Comparison of ENCODE assay signal across 8 cellular contexts in the genomic region with DNA sequence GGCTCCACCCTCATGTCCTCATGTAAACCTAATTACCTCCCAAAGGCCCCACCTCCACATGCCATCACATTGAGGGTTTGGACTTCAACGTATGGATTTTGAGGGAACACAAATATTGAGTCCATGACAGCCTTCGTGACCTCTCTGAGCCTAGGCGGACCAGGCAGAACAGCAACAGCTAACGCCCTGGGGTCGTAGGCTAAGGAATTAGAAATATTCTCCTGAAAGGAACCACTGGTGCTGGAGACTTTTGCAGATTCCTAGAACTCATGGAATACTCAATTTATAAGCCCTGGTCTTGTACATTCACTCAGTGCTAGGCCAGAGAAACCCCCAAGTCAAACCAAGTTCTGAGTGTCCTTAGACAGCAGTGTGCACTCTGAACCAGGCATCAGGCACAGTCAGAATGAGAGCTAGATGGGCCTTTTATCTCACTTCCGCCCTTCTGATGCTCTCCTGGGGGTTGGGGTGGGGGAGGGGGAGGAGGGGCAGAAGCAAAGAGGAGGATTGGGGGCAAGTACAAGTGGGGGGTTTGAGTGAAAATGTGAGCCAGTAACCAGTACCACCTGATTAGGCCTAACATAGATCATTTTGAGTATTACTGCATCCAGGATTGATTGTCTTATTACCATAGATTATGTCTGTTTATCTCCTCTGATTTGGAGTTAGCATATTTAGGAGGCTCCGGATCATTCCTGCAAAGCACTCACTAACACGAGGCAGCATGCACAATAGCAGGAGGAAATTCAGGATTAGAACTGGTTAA.
A peak's percentile ranks its signal among the peaks of the same experiment; 100 is the strongest.
DNase-seq lines count a peak whose midpoint lies in the region; ATAC-seq and TF ChIP-seq lines count a peak whose summit lies in the region.

No MANE protein-coding gene starts in this region.

- H3K27me3 ChIP-seq in smooth muscle cell (ENCODE audit: low read depth) = no peaks in the 10 kb centered on the region

- WGBS in smooth muscle cell (ENCODE audit: low lambda C conversion rate) = 68% methylated on average over 8 of the region's 8 CpGs

- H3K4me3 ChIP-seq in smooth muscle cell = no peak overlapping the region

- DNase-seq in stimulated activated CD4-positive, alpha-beta T cell treated with anti-CD3 and anti-CD28 coated beads, Interleukin-1b, Interleukin-23, amount 100 ng/mL, for 48 hours = peak; percentile 33
- no peak for DNase-seq in stimulated activated CD4-positive, alpha-beta T cell treated with anti-CD3 and anti-CD28 coated beads, Interleukin-12 subunit alpha, Interleukin-12 subunit beta, amount 100 ng/mL, for 4 hours
- DNase-seq in activated naive CD8-positive, alpha-beta T cell treated with anti-CD3 and anti-CD28 coated beads for 36 hours = peak; percentile 25
- DNase-seq in smooth muscle cell (lab: John Stamatoyannopoulos, UW; ENCODE audit: unreplicated experiment) (no peak), NCI-H524 treated with DMSO at 0.1 percent for 48 hours (lab: John Stamatoyannopoulos, UW) (no peak), NCI-H226 (no peak)
- DNase-seq in stimulated activated CD4-positive, alpha-beta T cell treated with anti-CD3 and anti-CD28 coated beads, Interleukin-2, amount 100 ng/mL, for 48 hours = no peak

- no peaks in the 10 kb centered on the region for H3K36me3 ChIP-seq in smooth muscle cell (ENCODE audit: low read depth)

- peak overlapping the region; percentile 52 for H3K27ac Mint-ChIP-seq in activated naive CD8-positive, alpha-beta T cell treated with anti-CD3 and anti-CD28 coated beads for 36 hours

- no peaks in the 10 kb centered on the region for H3K79me2 ChIP-seq in smooth muscle cell (ENCODE audit: low read depth)

- H3K4me1 ChIP-seq in smooth muscle cell (ENCODE audit: low read depth) = peaks cover 4% of the 10 kb centered on the region

- H3K9me3 Mint-ChIP-seq in activated naive CD8-positive, alpha-beta T cell treated with anti-CD3 and anti-CD28 coated beads for 36 hours = no peaks in the 10 kb centered on the region

- H3K27ac ChIP-seq in smooth muscle cell (ENCODE audit: low read depth) = no peak overlapping the region

- no peaks in the 10 kb centered on the region for H3K9me3 ChIP-seq in smooth muscle cell (replicated peaks; ENCODE audit: low read depth)

- H3K9ac ChIP-seq in smooth muscle cell (ENCODE audit: low read depth) = no peak overlapping the region

- H3K4me2 ChIP-seq in smooth muscle cell = peak overlapping the region; percentile 52

- peak; percentile 97 for ATAC-seq in HG03097 (IDR thresholded peaks at IDR 0.05; ENCODE audit: low FRiP score, unreplicated experiment)

- no peaks in the 10 kb centered on the region for H3F3A ChIP-seq in smooth muscle cell (ENCODE audit: low read depth)

- TF ChIP-seq CTCF in smooth muscle cell (IDR thresholded peaks at IDR 0.05; ENCODE audit: borderline replicate concordance, insufficient read depth, poor library complexity, severe bottlenecking) = no peak

- H3K27me3 Mint-ChIP-seq in activated naive CD8-positive, alpha-beta T cell treated with anti-CD3 and anti-CD28 coated beads for 36 hours = no peaks in the 10 kb centered on the region

- H4K20me1 ChIP-seq in smooth muscle cell (ENCODE audit: low read depth) = no peaks in the 10 kb centered on the region

- peaks cover 27% of the 10 kb centered on the region for H3K4me1 Mint-ChIP-seq in activated naive CD8-positive, alpha-beta T cell treated with anti-CD3 and anti-CD28 coated beads for 36 hours

- H3K4me3 Mint-ChIP-seq in activated naive CD8-positive, alpha-beta T cell treated with anti-CD3 and anti-CD28 coated beads for 36 hours = no peak overlapping the region

- no peak overlapping the region for H2AFZ ChIP-seq in smooth muscle cell (ENCODE audit: low read depth)

- peaks cover 7% of the 10 kb centered on the region for H3K36me3 Mint-ChIP-seq in activated naive CD8-positive, alpha-beta T cell treated with anti-CD3 and anti-CD28 coated beads for 36 hours

Comparison
In these comparisons a context has a peak if more than half of its experiments do, and no peak if none do; other contexts are left out.
1. DNase-seq: peak in stimulated activated CD4-positive, alpha-beta T cell treated with anti-CD3 and anti-CD28 coated beads, Interleukin-1b, Interleukin-23, amount 100 ng/mL, for 48 hours (single experiment) and activated naive CD8-positive, alpha-beta T cell treated with anti-CD3 and anti-CD28 coated beads for 36 hours (single experiment); none in stimulated activated CD4-positive, alpha-beta T cell treated with anti-CD3 and anti-CD28 coated beads, Interleukin-12 subunit alpha, Interleukin-12 subunit beta, amount 100 ng/mL, for 4 hours (single experiment), smooth muscle cell (single experiment), NCI-H524 treated with DMSO at 0.1 percent for 48 hours (single experiment), NCI-H226 (single experiment) and stimulated activated CD4-positive, alpha-beta T cell treated with anti-CD3 and anti-CD28 coated beads, Interleukin-2, amount 100 ng/mL, for 48 hours (0 of 2).